ENCODE assay signal across 16 cellular contexts in the genomic region with DNA sequence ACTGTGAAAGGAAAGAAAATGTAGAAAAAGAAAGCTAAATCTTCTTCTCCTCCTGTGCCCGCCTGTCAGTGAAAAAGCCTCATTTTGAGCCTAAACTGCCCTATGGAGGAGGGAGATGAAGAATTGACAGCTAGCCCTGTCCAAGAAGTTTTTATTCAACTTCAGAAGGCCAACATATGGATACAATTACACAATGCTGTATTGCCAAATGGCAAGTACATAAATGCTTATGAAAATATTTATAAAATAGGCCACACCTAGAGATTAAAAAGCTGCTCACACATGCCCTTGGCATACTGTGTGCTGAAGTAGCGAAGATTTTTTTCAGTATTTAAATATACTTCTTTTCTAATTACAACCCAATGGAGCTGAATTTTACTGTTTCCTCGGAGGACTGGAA.
DNase-seq lines count a peak whose midpoint lies in the region; ATAC-seq and TF ChIP-seq lines count a peak whose summit lies in the region.
"Had no signal": no experiment of that assay in that cellular context is flagged by ENCODE, and none has a peak within 500 bp of the region (broad histone marks: within the 10 kb centered on the region; RNA-seq: fewer than 3 reads in every experiment).

No MANE protein-coding gene starts in this region.

- no peak overlapping the region for H2BK5ac ChIP-seq in mesenchymal stem cell (ENCODE audit: low read depth, low read length, poor library complexity, severe bottlenecking)

- no peak overlapping the region for H3K4ac ChIP-seq in mesenchymal stem cell (ENCODE audit: low read depth in 1 of 2, low read length in 2 of 2)

- H3K4me3 ChIP-seq in OCI-LY7 (ENCODE audit: low read depth, low read length, poor library complexity, severe bottlenecking) (no peak overlapping the region), cardiac fibroblast (replicated peaks in 1 of 2; ENCODE audit: low read depth in 2 of 2, low read length in 2 of 2) (no peak overlapping the region), fibroblast of the aortic adventitia (ENCODE audit: low read depth, low read length) (no peak overlapping the region), smooth muscle cell (no peak overlapping the region), vagina (no peak overlapping the region), mesenchymal stem cell (ENCODE audit: insufficient read depth in 1 of 2, low read depth in 1 of 2, low read length in 2 of 2) (no peak overlapping the region)
- H3K4me3 ChIP-seq: GM23248 had no signal

- H3K79me2 ChIP-seq in OCI-LY7 (ENCODE audit: insufficient read depth, low read depth, low read length) (no peaks in the 10 kb centered on the region), smooth muscle cell (ENCODE audit: low read depth) (no peaks in the 10 kb centered on the region)

- no peak overlapping the region for H3K18ac ChIP-seq in mesenchymal stem cell (ENCODE audit: low read depth in 1 of 2, low read length in 2 of 2)

- H3K9me2 ChIP-seq in OCI-LY7 (ENCODE audit: insufficient read depth, low read length): no peaks in the 10 kb centered on the region

- peak overlapping the region; percentile 24; the same call in 1 of the 2 replicates for H2AFZ ChIP-seq in OCI-LY7 (ENCODE audit: low read length)
- peak overlapping the region; percentile 23 for H2AFZ ChIP-seq in smooth muscle cell (ENCODE audit: low read depth)
- H2AFZ ChIP-seq in mesenchymal stem cell (ENCODE audit: low read depth, low read length): no peak overlapping the region
- H2AFZ ChIP-seq: GM23248 had no signal

- no peaks in the 10 kb centered on the region for H3K4me1 ChIP-seq in OCI-LY7 (ENCODE audit: insufficient read depth, low read length, poor library complexity, severe bottlenecking)
- H3K4me1 ChIP-seq in smooth muscle cell (ENCODE audit: low read depth): peaks cover 6% of the 10 kb centered on the region
- no peaks in the 10 kb centered on the region for H3K4me1 ChIP-seq in vagina
- no peaks in the 10 kb centered on the region for H3K4me1 ChIP-seq in mesenchymal stem cell (ENCODE audit: control insufficient read depth, insufficient read depth, low read depth, low read length)

- TF ChIP-seq CTCF in OCI-LY7 (conservative IDR thresholded peaks at IDR 0.05; ENCODE audit: low read length): no peak
- no peak for TF ChIP-seq CTCF in cardiac fibroblast (IDR thresholded peaks at IDR 0.05; ENCODE audit: low read depth, low read length)
- TF ChIP-seq CTCF in fibroblast of the aortic adventitia (IDR thresholded peaks at IDR 0.05; ENCODE audit: insufficient read depth, low read length): no peak
- TF ChIP-seq CTCF in smooth muscle cell (IDR thresholded peaks at IDR 0.05; ENCODE audit: borderline replicate concordance, insufficient read depth, poor library complexity, severe bottlenecking): no peak
- TF ChIP-seq CTCF in vagina (IDR thresholded peaks at IDR 0.05): no peak

- no peak overlapping the region for H3K9ac ChIP-seq in smooth muscle cell (ENCODE audit: low read depth)
- H3K9ac ChIP-seq in mesenchymal stem cell (ENCODE audit: low read length): no peak overlapping the region
- H3K9ac ChIP-seq: GM23248 had no signal

- H3K79me1 ChIP-seq in mesenchymal stem cell (replicated peaks; ENCODE audit: low read length, poor library complexity, severe bottlenecking): no peaks in the 10 kb centered on the region

- no peak for ATAC-seq in GM18870 (IDR thresholded peaks at IDR 0.05; ENCODE audit: unreplicated experiment)
- ATAC-seq: HCT116, Panc1, Right ventricle myocardium inferior had no signal

- H2AK5ac ChIP-seq in mesenchymal stem cell (ENCODE audit: low read length, severe bottlenecking): no peak overlapping the region

- H2BK15ac ChIP-seq in mesenchymal stem cell (ENCODE audit: low read depth, poor library complexity, severe bottlenecking): no peak overlapping the region

- no peaks in the 10 kb centered on the region for H4K20me1 ChIP-seq in OCI-LY7 (ENCODE audit: insufficient read depth, low read length)
- H4K20me1 ChIP-seq in smooth muscle cell (ENCODE audit: low read depth): no peaks in the 10 kb centered on the region

- no peak overlapping the region for H2BK12ac ChIP-seq in mesenchymal stem cell (ENCODE audit: low read length in 2 of 2)

- intact Hi-C loops in OCI-LY7 (cut with micrococcal nuclease; ENCODE audit: unreplicated experiment) (loop anchor here (10.0 kb wide), 1 partner anchor 1643 kb away; no protein-coding TSS in a partner anchor), vagina (cut with DNase I) (no loop called here)

- CTCF ChIA-PET in OCI-LY7 (lab: Charles Lee; ENCODE audit: unreplicated experiment): no interaction called here

- no peak overlapping the region for H3K27ac ChIP-seq in OCI-LY7 (ENCODE audit: low read depth, low read length, poor library complexity, severe bottlenecking)
- no peak overlapping the region for H3K27ac ChIP-seq in smooth muscle cell (ENCODE audit: low read depth)
- no peak overlapping the region for H3K27ac ChIP-seq in vagina
- no peak overlapping the region for H3K27ac ChIP-seq in mesenchymal stem cell (ENCODE audit: low read length, poor library complexity, severe bottlenecking)
- H3K27ac ChIP-seq: GM23248 had no signal

- H3F3A ChIP-seq in smooth muscle cell (ENCODE audit: low read depth): no peaks in the 10 kb centered on the region

- no peak overlapping the region for H3K23ac ChIP-seq in mesenchymal stem cell (ENCODE audit: low read length in 2 of 2)

- TF ChIP-seq POLR2A in vagina (IDR thresholded peaks at IDR 0.05): no peak

- no peak overlapping the region for H4K91ac ChIP-seq in mesenchymal stem cell (ENCODE audit: low read length)

- H2BK120ac ChIP-seq in mesenchymal stem cell (ENCODE audit: low read depth, low read length): no peak overlapping the region

- H3K36me3 ChIP-seq in OCI-LY7 (ENCODE audit: insufficient read depth, low read length): no peaks in the 10 kb centered on the region; the same call in 1 of the 2 replicates
- H3K36me3 ChIP-seq in smooth muscle cell (ENCODE audit: low read depth): no peaks in the 10 kb centered on the region
- H3K36me3 ChIP-seq in vagina: no peaks in the 10 kb centered on the region
- no peaks in the 10 kb centered on the region for H3K36me3 ChIP-seq in mesenchymal stem cell (ENCODE audit: control insufficient read depth in 1 of 2, insufficient read depth in 2 of 2, low read depth in 1 of 2, low read length in 2 of 2)

- no peak overlapping the region for H4K8ac ChIP-seq in mesenchymal stem cell (ENCODE audit: low read length)

- H3K14ac ChIP-seq in mesenchymal stem cell (ENCODE audit: low read length in 2 of 2): no peak overlapping the region

- H3K4me2 ChIP-seq in OCI-LY7 (ENCODE audit: low read length) (no peak overlapping the region), smooth muscle cell (no peak overlapping the region), mesenchymal stem cell (ENCODE audit: low read length, poor library complexity, severe bottlenecking) (no peak overlapping the region)

- BruUV-seq in OCI-LY7 (replicated peaks; lab: Mats Ljungman, UMichigan): no TSS peak

- H3K9me3 ChIP-seq in OCI-LY7 (ENCODE audit: low read length) (no peaks in the 10 kb centered on the region), smooth muscle cell (replicated peaks; ENCODE audit: low read depth) (no peaks in the 10 kb centered on the region), vagina (no peaks in the 10 kb centered on the region), mesenchymal stem cell (ENCODE audit: control insufficient read depth, low read length) (peaks cover 5% of the 10 kb centered on the region)

- POLR2A ChIA-PET in OCI-LY7 (lab: Charles Lee): interaction anchor here (1.2 to 2.4 kb wide), 2 partner anchors 10 to 14 kb away, joined by 3 to 17 read pairs; no protein-coding TSS in a partner anchor

- DNase-seq in OCI-LY7 (ENCODE audit: low spot score): no peak
- peak; percentile 43 to 54 for DNase-seq in cardiac fibroblast (ENCODE audit: low read depth in 2 of 2)
- peak; percentile 22 for DNase-seq in fibroblast of the aortic adventitia (ENCODE audit: low read depth)
- DNase-seq in smooth muscle cell (lab: John Stamatoyannopoulos, UW; ENCODE audit: unreplicated experiment): no peak
- DNase-seq in vagina (ENCODE audit: extremely low spot score in 2 of 2): no peak
- DNase-seq in mesenchymal stem cell: no peak
- DNase-seq: CD4-positive, alpha-beta memory T cell; GM23248; NCI-H1417 treated with DMSO at 0.1 percent for 48 hours; NCI-H2029 treated with DMSO at 0.1 percent for 48 hours; NCI-H510A treated with DMSO at 0.1 percent for 48 hours; NCI-H82 had no signal

- H3K27me3 ChIP-seq in smooth muscle cell (ENCODE audit: low read depth) (no peaks in the 10 kb centered on the region), vagina (no peaks in the 10 kb centered on the region), mesenchymal stem cell (ENCODE audit: control insufficient read depth in 1 of 2, insufficient read depth in 1 of 2, low read length in 2 of 2) (no peaks in the 10 kb centered on the region)

- WGBS in smooth muscle cell (ENCODE audit: low lambda C conversion rate): 91% methylated on average over 3 of the region's 3 CpGs
- 100% methylated on average over 1 of the region's 3 CpGs for WGBS in mesenchymal stem cell

Comparison
In these comparisons a context has a peak if more than half of its experiments do, and no peak if none do; other contexts are left out.
1. DNase-seq: peak in cardiac fibroblast (2 of 2) and fibroblast of the aortic adventitia (single experiment); none in OCI-LY7 (single experiment), smooth muscle cell (single experiment), vagina (0 of 2) and mesenchymal stem cell (single experiment).